In genomic region chr3:62186967-62187366, GRCh38 we compare ENCODE assay signal across 8 cellular contexts.
DNase-seq lines count a peak whose midpoint lies in the region; ATAC-seq, FAIRE-seq and TF ChIP-seq lines count a peak whose summit lies in the region.

No MANE protein-coding gene starts in this region.

- H3K9me3 Mint-ChIP-seq in astrocyte (ENCODE audit: unreplicated experiment) = peaks cover 2% of the 10 kb centered on the region
- no peaks in the 10 kb centered on the region for H3K9me3 Mint-ChIP-seq in effector memory CD8-positive, alpha-beta T cell

- H3K4me2 ChIP-seq in astrocyte (ENCODE audit: low read length) = no peak overlapping the region

- peak; percentile 42 for ATAC-seq in HG03432 (IDR thresholded peaks at IDR 0.05; ENCODE audit: unreplicated experiment)
- ATAC-seq in GM18517 (IDR thresholded peaks at IDR 0.05; ENCODE audit: unreplicated experiment) = no peak
- ATAC-seq in effector memory CD8-positive, alpha-beta T cell (replicated peaks) = no peak

- H3K4me1 Mint-ChIP-seq in astrocyte (ENCODE audit: low read depth, unreplicated experiment) = peaks cover 3% of the 10 kb centered on the region
- H3K4me1 Mint-ChIP-seq in effector memory CD8-positive, alpha-beta T cell (ENCODE audit: low read depth in 2 of 2) = peaks cover 10 to 13% of the 10 kb centered on the region in 2 donors

- H3K27me3 ChIP-seq in astrocyte (ENCODE audit: insufficient read depth, low read length) = no peaks in the 10 kb centered on the region

- H3K36me3 ChIP-seq in astrocyte (ENCODE audit: insufficient read depth, low read length) = no peaks in the 10 kb centered on the region

- peaks cover 5% of the 10 kb centered on the region for H3K27me3 Mint-ChIP-seq in astrocyte (ENCODE audit: low read depth, unreplicated experiment)
- peaks cover 11 to 27% of the 10 kb centered on the region in 2 donors for H3K27me3 Mint-ChIP-seq in effector memory CD8-positive, alpha-beta T cell

- no peaks in the 10 kb centered on the region for H4K20me1 ChIP-seq in astrocyte (ENCODE audit: insufficient read depth, low read length)

- H3K27ac Mint-ChIP-seq in astrocyte (ENCODE audit: unreplicated experiment) = no peak overlapping the region
- no peak overlapping the region for H3K27ac Mint-ChIP-seq in effector memory CD8-positive, alpha-beta T cell

- peaks cover 10% of the 10 kb centered on the region for H3K36me3 Mint-ChIP-seq in astrocyte (ENCODE audit: low read depth, unreplicated experiment)
- no peaks in the 10 kb centered on the region for H3K36me3 Mint-ChIP-seq in effector memory CD8-positive, alpha-beta T cell (ENCODE audit: insufficient read depth)

- no peak overlapping the region for H2AFZ ChIP-seq in astrocyte (ENCODE audit: low read depth, low read length)

- no peak overlapping the region for H3K4me3 Mint-ChIP-seq in astrocyte (ENCODE audit: unreplicated experiment)
- no peak overlapping the region for H3K4me3 Mint-ChIP-seq in effector memory CD8-positive, alpha-beta T cell

- DNase-seq in AG08396 (ENCODE audit: low spot score) = peak; percentile 24
- DNase-seq in astrocyte (ENCODE audit: low read depth) = no peak
- peak; percentile 5 for DNase-seq in kidney tubule cell (ENCODE audit: low spot score)
- DNase-seq in cerebellum (ENCODE audit: low spot score) = no peak
- DNase-seq in frontal cortex (ENCODE audit: low spot score in 2 of 2) = no peak
- DNase-seq in effector memory CD8-positive, alpha-beta T cell = no peak

- peak; percentile 41 for TF ChIP-seq CTCF in astrocyte (IDR thresholded peaks at IDR 0.05; ENCODE audit: insufficient read depth, low read depth, low read length)

- H3K27ac ChIP-seq in astrocyte (ENCODE audit: low read depth, low read length) = no peak overlapping the region

- no peaks in the 10 kb centered on the region for H3K79me2 ChIP-seq in astrocyte (ENCODE audit: insufficient read depth, low read length)

- FAIRE-seq in astrocyte (lab: Jason Lieb, UNC) (no peak), frontal cortex (lab: Jason Lieb, UNC) (no peak)

- no peaks in the 10 kb centered on the region for H3K4me1 ChIP-seq in astrocyte (ENCODE audit: insufficient read depth, low read length)

- H3K9ac ChIP-seq in astrocyte (ENCODE audit: low read length) = no peak overlapping the region

- no peak overlapping the region for H3K4me3 ChIP-seq in astrocyte (ENCODE audit: insufficient read depth, low read depth, low read length)

- no peaks in the 10 kb centered on the region for H3K9me3 ChIP-seq in astrocyte (ENCODE audit: insufficient read depth, low read depth, low read length)

Comparison
In these comparisons a context has a peak if more than half of its experiments do, and no peak if none do; other contexts are left out.
1. DNase-seq: peak in AG08396 (single experiment) and kidney tubule cell (single experiment); none in astrocyte (single experiment), cerebellum (single experiment), frontal cortex (0 of 2) and effector memory CD8-positive, alpha-beta T cell (0 of 3).